Comparison of ENCODE assay signal across 8 cellular contexts in genomic region chr16:85316321-85316919, GRCh38.
A peak's percentile ranks its signal among the peaks of the same experiment; 100 is the strongest.
DNase-seq lines count a peak whose midpoint lies in the region; ATAC-seq and TF ChIP-seq lines count a peak whose summit lies in the region.

No MANE protein-coding gene starts in this region.

- H3K9ac ChIP-seq in neural progenitor cell = no peak overlapping the region

- peak; percentile 83 for TF ChIP-seq CTCF in AG04450 (IDR thresholded peaks at IDR 0.05; ENCODE audit: low read depth, low read length)
- peak; percentile 88 for TF ChIP-seq CTCF in GM12872 (IDR thresholded peaks at IDR 0.05; ENCODE audit: insufficient read depth, low read depth, low read length)
- TF ChIP-seq CTCF in activated CD8-positive, alpha-beta T cell treated with anti-CD3 and anti-CD28 coated beads for 36 hours (IDR thresholded peaks at IDR 0.05) = peak; percentile 70
- TF ChIP-seq CTCF in neural progenitor cell (IDR thresholded peaks at IDR 0.05) = peak; percentile 95

- H3K36me3 Mint-ChIP-seq in activated CD8-positive, alpha-beta T cell treated with anti-CD3 and anti-CD28 coated beads for 36 hours (ENCODE audit: low read depth) = no peaks in the 10 kb centered on the region
- H3K36me3 Mint-ChIP-seq in neural progenitor cell = no peaks in the 10 kb centered on the region

- H3K4me2 ChIP-seq in neural progenitor cell = no peak overlapping the region

- H3K9me3 Mint-ChIP-seq in activated CD8-positive, alpha-beta T cell treated with anti-CD3 and anti-CD28 coated beads for 36 hours = no peaks in the 10 kb centered on the region
- H3K9me3 Mint-ChIP-seq in neural progenitor cell = no peaks in the 10 kb centered on the region

- H3K27ac Mint-ChIP-seq in activated CD8-positive, alpha-beta T cell treated with anti-CD3 and anti-CD28 coated beads for 36 hours = no peak overlapping the region
- peak overlapping the region; percentile 63 for H3K27ac Mint-ChIP-seq in neural progenitor cell

- H4K20me1 ChIP-seq in neural progenitor cell (ENCODE audit: low read depth) = no peaks in the 10 kb centered on the region

- H3K27ac ChIP-seq in AG04450 (ENCODE audit: low read depth, low read length) (no peak overlapping the region), neural progenitor cell (no peak overlapping the region)

- POLR2A ChIA-PET in AG04450 (lab: Yijun Ruan, JAX) = no interaction called here
- POLR2A ChIA-PET in activated CD8-positive, alpha-beta T cell treated with anti-CD3 and anti-CD28 coated beads for 36 hours (lab: Charles Lee) = no interaction called here

- CTCF ChIA-PET in AG04450 (lab: Charles Lee) = no interaction called here
- CTCF ChIA-PET in activated CD8-positive, alpha-beta T cell treated with anti-CD3 and anti-CD28 coated beads for 36 hours (lab: Charles Lee) = no interaction called here

- no peak overlapping the region for H2AFZ ChIP-seq in neural progenitor cell (replicated peaks)

- ATAC-seq in activated CD8-positive, alpha-beta T cell treated with anti-CD3 and anti-CD28 coated beads for 36 hours = peak; percentile 96
- ATAC-seq in HG02588 (IDR thresholded peaks at IDR 0.05; ENCODE audit: unreplicated experiment) (no peak), GM18502 (IDR thresholded peaks at IDR 0.05; ENCODE audit: poor library complexity, unreplicated experiment) (no peak)

- peaks cover 16% of the 10 kb centered on the region for H3F3A ChIP-seq in neural progenitor cell (ENCODE audit: low read depth)

- intact Hi-C loops in activated CD8-positive, alpha-beta T cell treated with anti-CD3 and anti-CD28 coated beads for 36 hours (cut with micrococcal nuclease) = no loop called here

- H3K27me3 ChIP-seq in AG04450 (ENCODE audit: control insufficient read depth, insufficient read depth, low read length) = no peaks in the 10 kb centered on the region
- H3K27me3 ChIP-seq in neural progenitor cell = peaks cover 4% of the 10 kb centered on the region

- peaks cover 7% of the 10 kb centered on the region for H3K4me1 Mint-ChIP-seq in activated CD8-positive, alpha-beta T cell treated with anti-CD3 and anti-CD28 coated beads for 36 hours (ENCODE audit: low read depth)
- peaks cover 63% of the 10 kb centered on the region for H3K4me1 Mint-ChIP-seq in neural progenitor cell

- H3K79me2 ChIP-seq in neural progenitor cell (ENCODE audit: low read depth) = no peaks in the 10 kb centered on the region

- H3K4me1 ChIP-seq in neural progenitor cell = peaks cover 28% of the 10 kb centered on the region

- H3K4me3 Mint-ChIP-seq in activated CD8-positive, alpha-beta T cell treated with anti-CD3 and anti-CD28 coated beads for 36 hours = no peak overlapping the region
- peak overlapping the region; percentile 38 for H3K4me3 Mint-ChIP-seq in neural progenitor cell

- H3K27me3 Mint-ChIP-seq in activated CD8-positive, alpha-beta T cell treated with anti-CD3 and anti-CD28 coated beads for 36 hours = no peaks in the 10 kb centered on the region
- peaks cover 15% of the 10 kb centered on the region for H3K27me3 Mint-ChIP-seq in neural progenitor cell (ENCODE audit: insufficient read depth, low read depth)

- DNase-seq in AG04450 (ENCODE audit: low read depth, low spot score) (no peak), NCI-H2196 (lab: John Stamatoyannopoulos, UW; ENCODE audit: unreplicated experiment) (peak; percentile 47), fibroblast of peridontal ligament (ENCODE audit: extremely low read depth) (peak; percentile 49), neural progenitor cell (ENCODE audit: low spot score) (peak; percentile 88)
- peak; percentile 60 for DNase-seq in activated CD8-positive, alpha-beta T cell treated with anti-CD3 and anti-CD28 coated beads for 36 hours

- H3K4me3 ChIP-seq in AG04450 (ENCODE audit: low read depth, low read length) (no peak overlapping the region), neural progenitor cell (no peak overlapping the region)

- H3K9me3 ChIP-seq in AG04450 (ENCODE audit: control insufficient read depth, insufficient read depth, low read length) = no peaks in the 10 kb centered on the region
- H3K9me3 ChIP-seq in neural progenitor cell (ENCODE audit: low read depth) = no peaks in the 10 kb centered on the region

- H3K36me3 ChIP-seq in neural progenitor cell = no peaks in the 10 kb centered on the region
